In the genomic region with DNA sequence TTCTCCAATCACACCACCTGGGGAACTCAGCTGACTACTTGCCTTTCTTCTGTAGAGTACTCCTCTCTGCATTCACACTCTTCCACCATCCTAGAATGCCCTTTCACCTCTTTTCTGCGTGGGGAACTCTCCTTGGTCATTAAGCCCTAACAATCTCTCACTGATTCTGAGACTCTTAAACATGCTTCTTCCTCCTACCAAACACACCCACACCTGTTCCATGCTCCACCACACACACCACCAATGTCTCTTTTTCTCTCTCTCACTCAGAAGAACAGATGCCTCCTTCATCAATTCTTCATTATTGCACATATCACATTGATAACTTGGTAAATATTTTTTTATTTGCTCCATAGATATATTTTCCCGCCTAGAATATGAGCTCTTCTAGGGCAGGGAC, we compare ENCODE assay signal across 18 cellular contexts. TPM values are rescaled to one million over a fixed set of nuclear protein-coding genes. Genes with fewer than 3 reads are reported as not detected.
DNase-seq lines count a peak whose midpoint lies in the region; ATAC-seq, FAIRE-seq and TF ChIP-seq lines count a peak whose summit lies in the region.
"Had no signal": no experiment of that assay in that cellular context is flagged by ENCODE, and none has a peak within 500 bp of the region (broad histone marks: within the 10 kb centered on the region; RNA-seq: fewer than 3 reads in every experiment).

No MANE protein-coding gene starts in this region.

- H3K4me1 Mint-ChIP-seq in stimulated activated effector memory CD8-positive, alpha-beta T cell treated with anti-CD3 and anti-CD28 coated beads, Interleukin-12 subunit alpha, Interleukin-12 subunit beta, amount 100 ng/mL, for 72 hours = peaks cover 7% of the 10 kb centered on the region
- H3K4me1 Mint-ChIP-seq in neural progenitor cell = no peaks in the 10 kb centered on the region

- peaks cover 9% of the 10 kb centered on the region for H3K9me3 Mint-ChIP-seq in stimulated activated effector memory CD8-positive, alpha-beta T cell treated with anti-CD3 and anti-CD28 coated beads, Interleukin-12 subunit alpha, Interleukin-12 subunit beta, amount 100 ng/mL, for 72 hours
- no peaks in the 10 kb centered on the region for H3K9me3 Mint-ChIP-seq in neural progenitor cell

- 16% methylated on average over 2 of the region's 2 CpGs for WGBS in GM12878 (ENCODE audit: insufficient coverage, insufficient replicate concordance, low lambda C conversion rate, missing lambda C conversion rate)

- H3K27me3 Mint-ChIP-seq in neural progenitor cell (ENCODE audit: insufficient read depth, low read depth) = no peaks in the 10 kb centered on the region
- H3K27me3 Mint-ChIP-seq: CD4-positive, alpha-beta memory T cell had no signal

- ATAC-seq in GM19395 (IDR thresholded peaks at IDR 0.05; ENCODE audit: unreplicated experiment) (peak; percentile 49), HG02885 (IDR thresholded peaks at IDR 0.05; ENCODE audit: poor library complexity, unreplicated experiment) (peak; percentile 59), GM12878 (no peak)
- ATAC-seq in stimulated activated effector memory CD8-positive, alpha-beta T cell treated with anti-CD3 and anti-CD28 coated beads, Interleukin-12 subunit alpha, Interleukin-12 subunit beta, amount 100 ng/mL, for 72 hours = no peak

- H2AFZ ChIP-seq in GM12878 (ENCODE audit: control insufficient read depth, low read depth, low read length) (no peak overlapping the region), neural progenitor cell (replicated peaks) (no peak overlapping the region)

- POLR2A ChIA-PET in GM12878 (lab: Charles Lee) = no interaction called here

- no peak for TF ChIP-seq EP300 in GM12878 (IDR thresholded peaks at IDR 0.05; ENCODE audit: borderline replicate concordance in 1 of 2, control insufficient read depth in 1 of 2, low read depth in 2 of 2, low read length in 2 of 2)

- H3K36me3 Mint-ChIP-seq in stimulated activated effector memory CD8-positive, alpha-beta T cell treated with anti-CD3 and anti-CD28 coated beads, Interleukin-12 subunit alpha, Interleukin-12 subunit beta, amount 100 ng/mL, for 72 hours = no peaks in the 10 kb centered on the region
- no peaks in the 10 kb centered on the region for H3K36me3 Mint-ChIP-seq in neural progenitor cell

- SMC1A ChIA-PET in GM12878 (lab: Charles Lee; ENCODE audit: uncharacterized antibody, unreplicated experiment) = no interaction called here

- no peaks in the 10 kb centered on the region for H3F3A ChIP-seq in neural progenitor cell (ENCODE audit: low read depth)

- intact Hi-C loops in GM12878 (cut with micrococcal nuclease; ENCODE audit: unreplicated experiment) = no loop called here

- no peaks in the 10 kb centered on the region for H4K20me1 ChIP-seq in GM12878 (ENCODE audit: control insufficient read depth, insufficient read depth)
- H4K20me1 ChIP-seq in neural progenitor cell (ENCODE audit: low read depth) = no peaks in the 10 kb centered on the region

- H3K27ac ChIP-seq in GM12878 (ENCODE audit: control insufficient read depth, insufficient read depth) = no peak overlapping the region
- no peak overlapping the region for H3K27ac ChIP-seq in neural progenitor cell

- TF ChIP-seq POLR2A in GM12878 (IDR thresholded peaks at IDR 0.05; ENCODE audit: low read depth, low read length) = no peak

- H3K9me3 ChIP-seq in GM12878 (replicated peaks; ENCODE audit: control insufficient read depth, insufficient read depth, low read length) (no peaks in the 10 kb centered on the region; the same call in 2 of the 3 replicates), neural progenitor cell (ENCODE audit: low read depth) (no peaks in the 10 kb centered on the region)
- H3K9me3 ChIP-seq: HAP-1 had no signal

- no peak overlapping the region for H3K4me3 Mint-ChIP-seq in stimulated activated effector memory CD8-positive, alpha-beta T cell treated with anti-CD3 and anti-CD28 coated beads, Interleukin-12 subunit alpha, Interleukin-12 subunit beta, amount 100 ng/mL, for 72 hours
- H3K4me3 Mint-ChIP-seq in neural progenitor cell = no peak overlapping the region
- H3K4me3 Mint-ChIP-seq: CD4-positive, alpha-beta memory T cell had no signal

- H3K36me3 ChIP-seq in GM12878 (ENCODE audit: control insufficient read depth in 2 of 2, insufficient read depth in 2 of 2, low read length in 1 of 2) (no peaks in the 10 kb centered on the region), neural progenitor cell (no peaks in the 10 kb centered on the region)
- H3K36me3 ChIP-seq: HAP-1 had no signal

- H3K4me2 ChIP-seq in GM12878 (ENCODE audit: control insufficient read depth, insufficient read depth) (no peak overlapping the region), neural progenitor cell (no peak overlapping the region)

- H3K4me1 ChIP-seq in GM12878 (ENCODE audit: control insufficient read depth, insufficient read depth, low read length) (no peaks in the 10 kb centered on the region), neural progenitor cell (no peaks in the 10 kb centered on the region)
- H3K4me1 ChIP-seq: HAP-1 had no signal

- no peak overlapping the region for H3K4me3 ChIP-seq in GM12878
- H3K4me3 ChIP-seq in neural progenitor cell = no peak overlapping the region
- H3K4me3 ChIP-seq: HAP-1 had no signal

- RAD21 ChIA-PET in GM12878 (lab: Charles Lee; ENCODE audit: unreplicated experiment) = no interaction called here

- TF ChIP-seq CTCF in GM12878 (IDR thresholded peaks at IDR 0.05 in 2 of 3, conservative IDR thresholded peaks at IDR 0.05 in 1 of 3; ENCODE audit: control insufficient read depth in 2 of 3, extremely low read depth in 1 of 3, insufficient read depth in 1 of 3, low read depth in 3 of 3, low read length in 3 of 3) (no peak), neural progenitor cell (IDR thresholded peaks at IDR 0.05) (no peak)

- no peak for TF ChIP-seq RAD21 in GM12878 (IDR thresholded peaks at IDR 0.05; ENCODE audit: insufficient read depth, low read depth, low read length)

- DNase-seq in GM12878 (ENCODE audit: low read depth, low spot score) (no peak), hippocampal formation (lab: John Stamatoyannopoulos, UW) (no peak), neural progenitor cell (ENCODE audit: low spot score) (no peak)
- DNase-seq in stimulated activated effector memory CD8-positive, alpha-beta T cell treated with anti-CD3 and anti-CD28 coated beads, Interleukin-12 subunit alpha, Interleukin-12 subunit beta, amount 100 ng/mL, for 72 hours (ENCODE audit: low spot score in 2 of 2) = no peak
- DNase-seq: C1 segment of cervical spinal cord; Calu3; CD4-positive, alpha-beta memory T cell; COR-L47; DMS53; DMS79 treated with DMSO at 0.1 percent for 48 hours; GF-D8; GOT3 had no signal

- in situ Hi-C loops in GM12878 (cut with MboI) = no loop called here

- H3K27ac Mint-ChIP-seq in stimulated activated effector memory CD8-positive, alpha-beta T cell treated with anti-CD3 and anti-CD28 coated beads, Interleukin-12 subunit alpha, Interleukin-12 subunit beta, amount 100 ng/mL, for 72 hours = no peak overlapping the region
- H3K27ac Mint-ChIP-seq in neural progenitor cell = no peak overlapping the region

- H3K27me3 ChIP-seq in GM12878 (replicated peaks in 1 of 2; ENCODE audit: control insufficient read depth in 2 of 2, insufficient read depth in 2 of 2, low read length in 1 of 2) (no peaks in the 10 kb centered on the region), neural progenitor cell (no peaks in the 10 kb centered on the region)

- no peak for FAIRE-seq in GM12878 (lab: Jason Lieb, UNC)
- FAIRE-seq: GM12892, GM19239, H54 had no signal

- H3K79me2 ChIP-seq in GM12878 (ENCODE audit: control insufficient read depth, insufficient read depth, low read length) (no peaks in the 10 kb centered on the region), neural progenitor cell (ENCODE audit: low read depth) (no peaks in the 10 kb centered on the region)

- CTCF ChIA-PET in GM12878 (lab: Yijun Ruan, JAX) = no interaction called here

- BruUV-seq in GM12878 (replicated peaks; lab: Mats Ljungman, UMichigan) = no TSS peak

- no peak overlapping the region for H3K9ac ChIP-seq in GM12878 (ENCODE audit: control insufficient read depth, insufficient read depth, low read length)
- no peak overlapping the region for H3K9ac ChIP-seq in neural progenitor cell

TF ChIP-seq in GM12878, 131 proteins besides CTCF, POLR2A, EP300 and RAD21:
- TF ChIP-seq NR2F1 (conservative IDR thresholded peaks at IDR 0.05) = 0 out of 2 replicates have a peak, but pooled peaks have one; percentile 24
- TF ChIP-seq DPF2 (IDR thresholded peaks at IDR 0.05) = no peak
- TF ChIP-seq JUNB (IDR thresholded peaks at IDR 0.05) = no peak
- no peak; the same call in 1 of the 2 replicates for TF ChIP-seq IKZF1 (conservative IDR thresholded peaks at IDR 0.05)

RNA-seq across cellular contexts. Expression of a gene that starts 53.6 kb away (rescaled TPM):
- total RNA-seq in GM12878 (2013; cell fraction: nucleolus; rRNA removed) = 36.7 and 37.0 TPM in 2 replicates
- total RNA-seq in GM12878 (2014; rRNA removed) = 20.4 and 22.0 TPM in 2 replicates
- total RNA-seq in GM12878 (2014; rRNA removed; fragmentation: Illumina TruSeq; extraction: Trizol) = 14.3 and 14.5 TPM in 2 replicates
- 13.9 and 15.9 TPM in 2 replicates for total RNA-seq in GM12878 (2021)
- polyA plus RNA-seq in GM12878 (2011; ENCODE audit: low read depth) = 7.5 TPM
- 14.4 and 22.2 TPM in 2 replicates for polyA plus RNA-seq in GM12878 (2011; rRNA removed)
- 13.5 and 17.5 TPM in 2 replicates for polyA plus RNA-seq in GM12878 (2011; cell fraction: cytosol; rRNA removed)
- 14.3 and 18.9 TPM in 2 replicates for polyA plus RNA-seq in GM12878 (2011; cell fraction: nucleus; rRNA removed)
- polyA plus RNA-seq in GM12878 (2012) = 7.7 and 11.0 TPM in 2 replicates
- polyA plus RNA-seq in GM12878 (2014; fragmentation: Illumina TruSeq; extraction: Trizol) = 16.1 and 18.8 TPM in 2 replicates
- 1 to 10 TPM; 5.5 to 5.9 TPM for polyA plus RNA-seq in GM12878 (2014; fragmentation: Nextera tagmentation; extraction: Ambion mirVana)
- 12.3 and 13.4 TPM in 2 replicates for polyA plus RNA-seq in GM12878 (2014; rRNA removed)
- polyA plus RNA-seq in GM12878 (2016; fragmentation: Nextera tagmentation; extraction: Ambion mirVana) = 10 to 100 TPM; 11.1 to 14.3 TPM
- polyA minus RNA-seq in GM12878 (2011; rRNA and poly(A)+ RNA removed) = 23.3 and 26.0 TPM in 2 replicates
- 6.9 and 7.7 TPM in 2 replicates for polyA minus RNA-seq in GM12878 (2011; cell fraction: cytosol; rRNA and poly(A)+ RNA removed)
- 19.3 and 32.3 TPM in 2 replicates for polyA minus RNA-seq in GM12878 (2011; cell fraction: nucleus; rRNA and poly(A)+ RNA removed)
- total RNA-seq in neural progenitor cell (ENCODE audit: low replicate concordance) = 13.1 and 13.5 TPM in 2 replicates

Comparison
In these comparisons a context has a peak if more than half of its experiments do, and no peak if none do; other contexts are left out.
1. ATAC-seq: peak in GM19395 (single experiment) and HG02885 (single experiment); none in GM12878 (single experiment) and stimulated activated effector memory CD8-positive, alpha-beta T cell treated with anti-CD3 and anti-CD28 coated beads, Interleukin-12 subunit alpha, Interleukin-12 subunit beta, amount 100 ng/mL, for 72 hours (single experiment).